In genomic region chr20:5991623-5992441, GRCh38 we compare ENCODE assay signal across 15 cellular contexts. TPM values are rescaled to one million over a fixed set of nuclear protein-coding genes. Genes with fewer than 3 reads are reported as not detected.
DNase-seq lines count a peak whose midpoint lies in the region; ATAC-seq and TF ChIP-seq lines count a peak whose summit lies in the region.
"Had no signal": no experiment of that assay in that cellular context is flagged by ENCODE, and none has a peak within 500 bp of the region (broad histone marks: within the 10 kb centered on the region; RNA-seq: fewer than 3 reads in every experiment).

No MANE protein-coding gene starts in this region.

- H3K27ac Mint-ChIP-seq in activated naive CD4-positive, alpha-beta T cell treated with anti-CD3 and anti-CD28 coated beads, Interleukin-2, amount 50 U/mL, for 24 hours = peak overlapping the region; percentile 30
- no peak overlapping the region for H3K27ac Mint-ChIP-seq in activated naive CD4-positive, alpha-beta T cell treated with anti-CD3 and anti-CD28 coated beads for 36 hours

- no peaks in the 10 kb centered on the region for H3K27me3 Mint-ChIP-seq in activated naive CD4-positive, alpha-beta T cell treated with anti-CD3 and anti-CD28 coated beads, Interleukin-2, amount 50 U/mL, for 24 hours
- H3K27me3 Mint-ChIP-seq in activated naive CD4-positive, alpha-beta T cell treated with anti-CD3 and anti-CD28 coated beads for 36 hours (ENCODE audit: low read depth) = no peaks in the 10 kb centered on the region
- H3K27me3 Mint-ChIP-seq: effector memory CD8-positive, alpha-beta T cell had no signal

- peaks cover 21% of the 10 kb centered on the region for H3K4me1 Mint-ChIP-seq in activated naive CD4-positive, alpha-beta T cell treated with anti-CD3 and anti-CD28 coated beads, Interleukin-2, amount 50 U/mL, for 24 hours
- peaks cover 16% of the 10 kb centered on the region for H3K4me1 Mint-ChIP-seq in activated naive CD4-positive, alpha-beta T cell treated with anti-CD3 and anti-CD28 coated beads for 36 hours (ENCODE audit: low read depth)

- CTCF ChIA-PET in activated naive CD4-positive, alpha-beta T cell treated with anti-CD3 and anti-CD28 coated beads for 36 hours (lab: Charles Lee) = no interaction called here

- intact Hi-C loops in activated naive CD4-positive, alpha-beta T cell treated with anti-CD3 and anti-CD28 coated beads for 36 hours (cut with micrococcal nuclease) = no loop called here

- DNase-seq in activated naive CD4-positive, alpha-beta T cell treated with anti-CD3 and anti-CD28 coated beads for 36 hours = no peak
- DNase-seq in iris pigment epithelial cell (ENCODE audit: low read depth) (peak; percentile 82), G401 (ENCODE audit: low spot score) (no peak), DMS153 treated with DMSO at 0.1 percent for 48 hours (lab: John Stamatoyannopoulos, UW; ENCODE audit: unreplicated experiment) (no peak), iPS-NIHi11 (ENCODE audit: low spot score) (no peak), SHP77 treated with DMSO at 0.1 percent for 48 hours (lab: John Stamatoyannopoulos, UW) (no peak)
- DNase-seq: activated gamma-delta T cell; effector memory CD8-positive, alpha-beta T cell; glutamatergic neuron; NCI-H2171 treated with DMSO at 0.1 percent for 48 hours; NK-92 treated with Interleukin-12 subunit alpha and Interleukin-12 subunit beta, amount 100 ng/mL, for 24 hours; stimulated activated naive CD4-positive, alpha-beta T cell had no signal

- H3K36me3 Mint-ChIP-seq in activated naive CD4-positive, alpha-beta T cell treated with anti-CD3 and anti-CD28 coated beads, Interleukin-2, amount 50 U/mL, for 24 hours = peaks cover 11% of the 10 kb centered on the region
- peaks cover 40% of the 10 kb centered on the region for H3K36me3 Mint-ChIP-seq in activated naive CD4-positive, alpha-beta T cell treated with anti-CD3 and anti-CD28 coated beads for 36 hours (ENCODE audit: low read depth)

- in situ Hi-C loops in G401 (cut with HindIII; ENCODE audit: low sequenced_read_pairs) = no loop called here

- H3K9me3 Mint-ChIP-seq in activated naive CD4-positive, alpha-beta T cell treated with anti-CD3 and anti-CD28 coated beads, Interleukin-2, amount 50 U/mL, for 24 hours = no peaks in the 10 kb centered on the region
- H3K9me3 Mint-ChIP-seq in activated naive CD4-positive, alpha-beta T cell treated with anti-CD3 and anti-CD28 coated beads for 36 hours = no peaks in the 10 kb centered on the region
- H3K9me3 Mint-ChIP-seq: effector memory CD8-positive, alpha-beta T cell had no signal

- H3K4me3 Mint-ChIP-seq in activated naive CD4-positive, alpha-beta T cell treated with anti-CD3 and anti-CD28 coated beads, Interleukin-2, amount 50 U/mL, for 24 hours = no peak overlapping the region
- H3K4me3 Mint-ChIP-seq in activated naive CD4-positive, alpha-beta T cell treated with anti-CD3 and anti-CD28 coated beads for 36 hours = no peak overlapping the region
- H3K4me3 Mint-ChIP-seq: effector memory CD8-positive, alpha-beta T cell had no signal

- peak; percentile 88 for ATAC-seq in SK-N-SH treated with all-trans-retinoic acid at 6 μM for 48 hours
- ATAC-seq: effector memory CD8-positive, alpha-beta T cell; sciatic nerve had no signal

TF ChIP-seq in SK-N-SH treated with all-trans-retinoic acid at 6 μM for 48 hours, 23 proteins besides CTCF, POLR2A, EP300 and RAD21:
- TF ChIP-seq TSHZ2 (CRISPR knock-in tag; IDR thresholded peaks at IDR 0.05) (no peak), PPARA (CRISPR knock-in tag; IDR thresholded peaks at IDR 0.05; ENCODE audit: borderline replicate concordance) (no peak), ISL1 (CRISPR knock-in tag; IDR thresholded peaks at IDR 0.05) (peak; percentile 95), SNAI2 (CRISPR knock-in tag; IDR thresholded peaks at IDR 0.05) (peak; percentile 28; the same call in 1 of the 2 replicates), TCF4 (CRISPR knock-in tag; IDR thresholded peaks at IDR 0.05; ENCODE audit: borderline replicate concordance) (no peak; the same call in 1 of the 2 replicates)
- TF ChIP-seq, protein P1, sequence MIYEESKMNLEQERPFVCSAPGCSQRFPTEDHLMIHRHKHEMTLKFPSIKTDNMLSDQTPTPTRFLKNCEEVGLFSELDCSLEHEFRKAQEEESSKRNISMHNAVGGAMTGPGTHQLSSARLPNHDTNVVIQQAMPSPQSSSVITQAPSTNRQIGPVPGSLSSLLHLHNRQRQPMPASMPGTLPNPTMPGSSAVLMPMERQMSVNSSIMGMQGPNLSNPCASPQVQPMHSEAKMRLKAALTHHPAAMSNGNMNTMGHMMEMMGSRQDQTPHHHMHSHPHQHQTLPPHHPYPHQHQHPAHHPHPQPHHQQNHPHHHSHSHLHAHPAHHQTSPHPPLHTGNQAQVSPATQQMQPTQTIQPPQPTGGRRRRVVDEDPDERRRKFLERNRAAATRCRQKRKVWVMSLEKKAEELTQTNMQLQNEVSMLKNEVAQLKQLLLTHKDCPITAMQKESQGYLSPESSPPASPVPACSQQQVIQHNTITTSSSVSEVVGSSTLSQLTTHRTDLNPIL (CRISPR knock-in tag; IDR thresholded peaks at IDR 0.05; ENCODE audit: low read depth) = peak; percentile 78; the same call in 1 of the 2 replicates
- TF ChIP-seq, protein P2, sequence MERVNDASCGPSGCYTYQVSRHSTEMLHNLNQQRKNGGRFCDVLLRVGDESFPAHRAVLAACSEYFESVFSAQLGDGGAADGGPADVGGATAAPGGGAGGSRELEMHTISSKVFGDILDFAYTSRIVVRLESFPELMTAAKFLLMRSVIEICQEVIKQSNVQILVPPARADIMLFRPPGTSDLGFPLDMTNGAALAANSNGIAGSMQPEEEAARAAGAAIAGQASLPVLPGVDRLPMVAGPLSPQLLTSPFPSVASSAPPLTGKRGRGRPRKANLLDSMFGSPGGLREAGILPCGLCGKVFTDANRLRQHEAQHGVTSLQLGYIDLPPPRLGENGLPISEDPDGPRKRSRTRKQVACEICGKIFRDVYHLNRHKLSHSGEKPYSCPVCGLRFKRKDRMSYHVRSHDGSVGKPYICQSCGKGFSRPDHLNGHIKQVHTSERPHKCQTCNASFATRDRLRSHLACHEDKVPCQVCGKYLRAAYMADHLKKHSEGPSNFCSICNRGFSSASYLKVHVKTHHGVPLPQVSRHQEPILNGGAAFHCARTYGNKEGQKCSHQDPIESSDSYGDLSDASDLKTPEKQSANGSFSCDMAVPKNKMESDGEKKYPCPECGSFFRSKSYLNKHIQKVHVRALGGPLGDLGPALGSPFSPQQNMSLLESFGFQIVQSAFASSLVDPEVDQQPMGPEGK (CRISPR knock-in tag; IDR thresholded peaks at IDR 0.05; ENCODE audit: borderline replicate concordance) = peak; percentile 47; the same call in 1 of the 2 replicates
- TF ChIP-seq, protein P3, sequence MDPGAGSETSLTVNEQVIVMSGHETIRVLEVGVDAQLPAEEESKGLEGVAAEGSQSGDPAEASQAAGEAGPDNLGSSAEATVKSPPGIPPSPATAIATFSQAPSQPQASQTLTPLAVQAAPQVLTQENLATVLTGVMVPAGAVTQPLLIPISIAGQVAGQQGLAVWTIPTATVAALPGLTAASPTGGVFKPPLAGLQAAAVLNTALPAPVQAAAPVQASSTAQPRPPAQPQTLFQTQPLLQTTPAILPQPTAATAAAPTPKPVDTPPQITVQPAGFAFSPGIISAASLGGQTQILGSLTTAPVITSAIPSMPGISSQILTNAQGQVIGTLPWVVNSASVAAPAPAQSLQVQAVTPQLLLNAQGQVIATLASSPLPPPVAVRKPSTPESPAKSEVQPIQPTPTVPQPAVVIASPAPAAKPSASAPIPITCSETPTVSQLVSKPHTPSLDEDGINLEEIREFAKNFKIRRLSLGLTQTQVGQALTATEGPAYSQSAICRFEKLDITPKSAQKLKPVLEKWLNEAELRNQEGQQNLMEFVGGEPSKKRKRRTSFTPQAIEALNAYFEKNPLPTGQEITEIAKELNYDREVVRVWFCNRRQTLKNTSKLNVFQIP (CRISPR knock-in tag; IDR thresholded peaks at IDR 0.05; ENCODE audit: borderline replicate concordance, low read depth) = no peak
TF ChIP-seq in SK-N-SH treated with all-trans-retinoic acid at 6 μM for 48 hours: peak in this region for 4.

RNA-seq across cellular contexts. Expression of gene CRLS1, which starts 14.1 kb away (rescaled TPM):
- 10 to 100 TPM; 30.3 to 32.4 TPM for total RNA-seq in activated naive CD4-positive, alpha-beta T cell treated with anti-CD3 and anti-CD28 coated beads for 36 hours
- 50.6 and 74.0 TPM in 2 replicates for total RNA-seq in G401 (2014; rRNA removed; shearing (Covaris generic))

RNA-seq across cellular contexts. Expression of gene MCM8, which starts 41.4 kb away (rescaled TPM):
- total RNA-seq in activated naive CD4-positive, alpha-beta T cell treated with anti-CD3 and anti-CD28 coated beads for 36 hours = 10 to 100 TPM; 49.6 to 50.3 TPM
- total RNA-seq in G401 (2014; rRNA removed; shearing (Covaris generic)) = 12.2 and 27.0 TPM in 2 replicates

RNA-seq across cellular contexts. Expression of gene TRMT6, which starts 41.5 kb away (rescaled TPM):
- 10 to 100 TPM; 11.5 to 11.8 TPM for total RNA-seq in activated naive CD4-positive, alpha-beta T cell treated with anti-CD3 and anti-CD28 coated beads for 36 hours
- 12.7 and 15.9 TPM in 2 replicates for total RNA-seq in G401 (2014; rRNA removed; shearing (Covaris generic))
